ENCODE assay signal across 1 cellular context in the genomic region with DNA sequence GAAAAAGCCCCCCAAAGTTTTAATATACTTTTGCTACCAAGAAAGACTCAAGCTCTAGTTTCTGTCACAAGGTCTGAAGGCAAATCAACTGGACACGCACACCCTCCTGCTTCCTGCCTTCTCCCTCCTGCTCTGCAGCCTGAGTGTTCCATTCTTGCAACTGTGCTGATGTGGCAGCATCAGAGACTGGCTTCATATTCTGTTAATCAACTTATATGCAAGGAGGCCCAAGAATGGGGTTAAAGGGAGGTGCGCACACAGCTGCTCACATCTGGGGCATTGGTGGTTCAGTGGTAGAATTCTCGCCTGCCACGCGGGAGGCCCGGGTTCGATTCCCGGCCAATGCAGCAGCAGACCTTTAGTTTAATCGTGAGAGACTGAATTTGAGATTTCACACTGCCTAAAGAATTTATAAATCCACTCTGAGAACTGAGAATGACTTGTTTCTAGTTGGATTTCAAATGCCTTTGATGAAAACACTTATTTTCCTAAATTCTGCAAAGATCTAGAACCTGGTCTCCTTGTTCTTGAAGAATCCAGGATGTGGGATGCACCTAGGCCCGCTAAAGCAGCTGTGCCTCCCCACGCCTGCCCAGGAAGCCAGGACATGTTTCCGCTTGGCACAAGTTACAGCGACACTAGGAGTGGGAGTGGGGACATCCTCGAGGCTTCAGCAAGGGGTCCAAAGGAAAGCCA.
TF ChIP-seq lines count a peak whose summit lies in the region.

No MANE protein-coding gene starts in this region.

TF ChIP-seq in HepG2, 621 proteins besides CTCF, POLR2A, EP300 and RAD21 (continued from another document):
- TF ChIP-seq, protein P1, sequence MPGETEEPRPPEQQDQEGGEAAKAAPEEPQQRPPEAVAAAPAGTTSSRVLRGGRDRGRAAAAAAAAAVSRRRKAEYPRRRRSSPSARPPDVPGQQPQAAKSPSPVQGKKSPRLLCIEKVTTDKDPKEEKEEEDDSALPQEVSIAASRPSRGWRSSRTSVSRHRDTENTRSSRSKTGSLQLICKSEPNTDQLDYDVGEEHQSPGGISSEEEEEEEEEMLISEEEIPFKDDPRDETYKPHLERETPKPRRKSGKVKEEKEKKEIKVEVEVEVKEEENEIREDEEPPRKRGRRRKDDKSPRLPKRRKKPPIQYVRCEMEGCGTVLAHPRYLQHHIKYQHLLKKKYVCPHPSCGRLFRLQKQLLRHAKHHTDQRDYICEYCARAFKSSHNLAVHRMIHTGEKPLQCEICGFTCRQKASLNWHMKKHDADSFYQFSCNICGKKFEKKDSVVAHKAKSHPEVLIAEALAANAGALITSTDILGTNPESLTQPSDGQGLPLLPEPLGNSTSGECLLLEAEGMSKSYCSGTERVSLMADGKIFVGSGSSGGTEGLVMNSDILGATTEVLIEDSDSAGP (CRISPR knock-in tag; IDR thresholded peaks at IDR 0.05; ENCODE audit: borderline replicate concordance) = no peak
